8 cellular contexts compared by ENCODE assay signal in genomic region chrX:46758956-46759644, GRCh38. TPM values are rescaled to one million over a fixed set of nuclear protein-coding genes. Genes with fewer than 3 reads are reported as not detected.
DNase-seq lines count a peak whose midpoint lies in the region; ATAC-seq, FAIRE-seq and TF ChIP-seq lines count a peak whose summit lies in the region.

Gene SLC9A7, minus strand, starts transcription at chrX:46759118. Its CDS starts 89 bp downstream, at chrX:46759029.

- H3K4me2 ChIP-seq in HepG2 (ENCODE audit: low read depth, low read length): peak within 1 kb of the TSS; percentile 85

- H3K4me3 ChIP-seq in colonic mucosa: peak within 1 kb of the TSS; percentile 36
- H3K4me3 ChIP-seq in HepG2 (replicated peaks in 1 of 3; ENCODE audit: insufficient read depth in 1 of 3, low read depth in 2 of 3, low read length in 3 of 3): peak within 1 kb of the TSS; percentile 59 to 80 (median 69)

- POLR2A ChIA-PET in activated CD4-positive, alpha-beta T cell treated with anti-CD3 and anti-CD28 coated beads for 36 hours (lab: Charles Lee): interaction anchor here (0.6 kb wide), 1 partner anchor 186 kb away, joined by 3 read pairs; no protein-coding TSS in a partner anchor
- POLR2A ChIA-PET in HepG2 (lab: Yijun Ruan, JAX): no interaction called here

- DNase-seq in AG09319 (ENCODE audit: extremely low read depth, low read depth): no peak
- peak; percentile 68 for DNase-seq in NCI-H460 (ENCODE audit: extremely low read depth, low read depth)
- DNase-seq in activated CD4-positive, alpha-beta T cell treated with anti-CD3 and anti-CD28 coated beads for 36 hours: peak; percentile 88
- peak; percentile 76 for DNase-seq in colonic mucosa
- DNase-seq in HepG2 (ENCODE audit: low spot score): peak; percentile 52
- peak; percentile 81 for DNase-seq in stimulated activated CD4-positive, alpha-beta T cell treated with anti-CD3 and anti-CD28 coated beads, Interleukin-4, amount 100 ng/mL, for 1 hour

- TF ChIP-seq RAD21 in HepG2 (CRISPR knock-in tag; IDR thresholded peaks at IDR 0.05): peak; percentile 93

- H4K20me1 ChIP-seq in HepG2 (ENCODE audit: insufficient read depth, low read length): no peaks in the 10 kb centered on the region

- no peaks in the 10 kb centered on the region for H3K4me1 ChIP-seq in colonic mucosa
- H3K4me1 ChIP-seq in HepG2 (ENCODE audit: insufficient read depth, low read length): peaks cover 23% of the 10 kb centered on the region

- H3K27ac Mint-ChIP-seq in activated CD4-positive, alpha-beta T cell treated with anti-CD3 and anti-CD28 coated beads for 36 hours: peak within 1 kb of the TSS; percentile 91

- TF ChIP-seq CTCF in AG09319 (IDR thresholded peaks at IDR 0.05; ENCODE audit: low read depth, low read length): peak; percentile 75
- peak; percentile 54 for TF ChIP-seq CTCF in colonic mucosa (IDR thresholded peaks at IDR 0.05)
- TF ChIP-seq CTCF in HepG2 (CRISPR knock-in tag; IDR thresholded peaks at IDR 0.05): peak; percentile 93

- peak within 1 kb of the TSS in 1 of 2 donors; percentile 50 for H3K9ac ChIP-seq in colonic mucosa (ENCODE audit: low read depth in 2 of 2, low read length in 2 of 2)
- peak within 1 kb of the TSS; percentile 55 for H3K9ac ChIP-seq in HepG2 (ENCODE audit: insufficient read depth, low read depth, low read length)

- CTCF ChIA-PET in activated CD4-positive, alpha-beta T cell treated with anti-CD3 and anti-CD28 coated beads for 36 hours (lab: Charles Lee): interaction anchor here (0.6 to 4.5 kb wide), 8 partner anchors 12 to 1396 kb away, joined by 3 to 27 read pairs (median 3); no protein-coding TSS in a partner anchor
- CTCF ChIA-PET in HepG2 (lab: Yijun Ruan, JAX; ENCODE audit: low intra/inter-chr PET ratio, low total read pairs): interaction anchor here (1.3 to 2.3 kb wide), 3 partner anchors 37 to 271 kb away, joined by 4 to 25 read pairs (median 5); no protein-coding TSS in a partner anchor

- no peaks in the 10 kb centered on the region for H3K9me3 Mint-ChIP-seq in activated CD4-positive, alpha-beta T cell treated with anti-CD3 and anti-CD28 coated beads for 36 hours (ENCODE audit: low read depth)

- no peak for FAIRE-seq in HepG2 (lab: Jason Lieb, UNC)

- WGBS in HepG2 (ENCODE audit: low lambda C conversion rate): no CpG with 5 or more reads among the region's 85 CpGs

- TF ChIP-seq POLR2A in HepG2 (IDR thresholded peaks at IDR 0.05; ENCODE audit: insufficient read depth in 1 of 2, low read depth in 2 of 2, low read length in 2 of 2): 0 out of 4 replicates have a peak, but pooled peaks of 1 of the 2 experiments have one; percentile 32

- intact Hi-C loops in activated CD4-positive, alpha-beta T cell treated with anti-CD3 and anti-CD28 coated beads for 36 hours (cut with DNase I, micrococcal nuclease): loop anchor here (1.0 to 5.0 kb wide), 10 partner anchors 33 to 334 kb away; partner anchors contain the start of gene RP2 (in 1 of the 2)
- intact Hi-C loops in colonic mucosa (cut with DNase I): loop anchor here (5.0 kb wide), 1 partner anchor 333 kb away; no protein-coding TSS in a partner anchor
- intact Hi-C loops in HepG2 (cut with micrococcal nuclease; ENCODE audit: unreplicated experiment): loop anchor here (1.0 kb wide), 1 partner anchor 37 kb away; no protein-coding TSS in a partner anchor

- no peaks in the 10 kb centered on the region for H3K27me3 Mint-ChIP-seq in activated CD4-positive, alpha-beta T cell treated with anti-CD3 and anti-CD28 coated beads for 36 hours

- H3K9me3 ChIP-seq in colonic mucosa: no peaks in the 10 kb centered on the region
- no peaks in the 10 kb centered on the region for H3K9me3 ChIP-seq in HepG2 (ENCODE audit: low read length)

- no peaks in the 10 kb centered on the region for H3K27me3 ChIP-seq in colonic mucosa
- no peaks in the 10 kb centered on the region for H3K27me3 ChIP-seq in HepG2 (ENCODE audit: control insufficient read depth in 1 of 2, insufficient read depth in 2 of 2, low read length in 2 of 2)

- BruUV-seq in HepG2 (replicated peaks; lab: Mats Ljungman, UMichigan): no TSS peak

- peak within 1 kb of the TSS; percentile 15 for H2AFZ ChIP-seq in HepG2 (ENCODE audit: low read length)

- H3K36me3 Mint-ChIP-seq in activated CD4-positive, alpha-beta T cell treated with anti-CD3 and anti-CD28 coated beads for 36 hours (ENCODE audit: low read depth): peaks cover 6% of the 10 kb centered on the region

- H3K4me3 Mint-ChIP-seq in activated CD4-positive, alpha-beta T cell treated with anti-CD3 and anti-CD28 coated beads for 36 hours: peak within 1 kb of the TSS; percentile 92

- in situ Hi-C loops in HepG2 (cut with HindIII; ENCODE audit: extremely low pct_ligation_motif_present, low pct_unique_long_range_greater_than_20kb): no loop called here

- H3K27ac ChIP-seq in colonic mucosa (no peak within 1 kb of the TSS), HepG2 (ENCODE audit: extremely low read length, insufficient read depth, low read length) (no peak within 1 kb of the TSS)

- TF ChIP-seq EP300 in HepG2 (IDR thresholded peaks at IDR 0.05; ENCODE audit: low read depth in 2 of 2, low read length in 2 of 2) (no peak), HepG2 (CRISPR knock-in tag; IDR thresholded peaks at IDR 0.05; ENCODE audit: borderline replicate concordance) (no peak)

- ATAC-seq in GM19023 (IDR thresholded peaks at IDR 0.05; ENCODE audit: unreplicated experiment) (peak; percentile 74), HG03175 (IDR thresholded peaks at IDR 0.05; ENCODE audit: unreplicated experiment) (peak; percentile 74), HepG2 (peak; percentile 91)
- peak; percentile 84 for ATAC-seq in activated CD4-positive, alpha-beta T cell treated with anti-CD3 and anti-CD28 coated beads for 36 hours

- peaks cover 28% of the 10 kb centered on the region for H3K4me1 Mint-ChIP-seq in activated CD4-positive, alpha-beta T cell treated with anti-CD3 and anti-CD28 coated beads for 36 hours

- peaks cover 2% of the 10 kb centered on the region for H3K79me2 ChIP-seq in HepG2 (ENCODE audit: insufficient read depth, low read length)

- no peaks in the 10 kb centered on the region for H3K36me3 ChIP-seq in colonic mucosa
- no peaks in the 10 kb centered on the region for H3K36me3 ChIP-seq in HepG2 (replicated peaks in 1 of 2; ENCODE audit: control insufficient read depth in 1 of 2, insufficient read depth in 2 of 2, low read length in 2 of 2)

TF ChIP-seq in HepG2, 621 proteins besides CTCF, POLR2A, EP300 and RAD21 (continues in another document):
- peak; percentile 60 for TF ChIP-seq ZNF687 (CRISPR knock-in tag; IDR thresholded peaks at IDR 0.05)
- no peak for TF ChIP-seq ZNF629 (CRISPR knock-in tag; conservative IDR thresholded peaks at IDR 0.05)
- no peak for TF ChIP-seq JUN (CRISPR knock-in tag; IDR thresholded peaks at IDR 0.05)

RNA-seq across cellular contexts. Expression of gene SLC9A7, which starts in this region (rescaled TPM):
- total RNA-seq in NCI-H460 (2014; rRNA removed; shearing (Covaris generic)): 8.8 and 10.9 TPM in 2 replicates
- 5.8 and 7.8 TPM in 2 replicates for polyA plus RNA-seq in NCI-H460 (2014; cell fraction: nucleus; rRNA removed)
- total RNA-seq in activated CD4-positive, alpha-beta T cell treated with anti-CD3 and anti-CD28 coated beads for 36 hours: 10 to 100 TPM; 16.3 to 19.2 TPM
- total RNA-seq in colonic mucosa (1 to 10 TPM; 1.4 to 2.2 TPM), HepG2 (2016; rRNA removed; fragmentation: Illumina TruSeq; extraction: Trizol) (5.4 and 7.2 TPM in 2 replicates)
- 2.0 and 3.5 TPM in 2 replicates for total RNA-seq in HepG2 (2016; cell fraction: cytosol; rRNA removed; fragmentation: Illumina TruSeq; extraction: Trizol; ENCODE audit: low read depth)
- 3.9 and 7.8 TPM in 2 replicates for total RNA-seq in HepG2 (2016; cell fraction: insoluble cytoplasmic fraction; rRNA removed; fragmentation: Illumina TruSeq; extraction: Trizol)
- 3.7 and 4.7 TPM in 2 replicates for total RNA-seq in HepG2 (2016; cell fraction: membrane; rRNA removed; fragmentation: Illumina TruSeq; extraction: Trizol)
- 6.6 and 8.3 TPM in 2 replicates for total RNA-seq in HepG2 (2016; cell fraction: nucleus; rRNA removed; fragmentation: Illumina TruSeq; extraction: Trizol)
- 5.5 and 5.8 TPM in 2 replicates for polyA plus RNA-seq in HepG2 (2011; rRNA removed)
- 4.7 and 5.0 TPM in 2 replicates for polyA plus RNA-seq in HepG2 (2011; cell fraction: cytosol; rRNA removed)
- 5.6 and 6.1 TPM in 2 replicates for polyA plus RNA-seq in HepG2 (2011; cell fraction: nucleus; rRNA removed)
- polyA plus RNA-seq in HepG2 (2012): 1.5 and 1.6 TPM in 2 replicates
- 0.59 and 0.72 TPM in 2 replicates for polyA plus RNA-seq in HepG2 (2016; cell fraction: cytosol; fragmentation: Illumina TruSeq; extraction: Trizol; ENCODE audit: low read depth)
- polyA plus RNA-seq in HepG2 (2016; cell fraction: insoluble cytoplasmic fraction; fragmentation: Illumina TruSeq; extraction: Trizol; ENCODE audit: low read depth): 1.6 and 2.0 TPM in 2 replicates
- 1.5 and 1.6 TPM in 2 replicates for polyA plus RNA-seq in HepG2 (2016; cell fraction: membrane; fragmentation: Illumina TruSeq; extraction: Trizol; ENCODE audit: low read depth)
- polyA plus RNA-seq in HepG2 (2016; cell fraction: nucleus; fragmentation: Illumina TruSeq; extraction: Trizol; ENCODE audit: insufficient read depth, low read depth): 6.6 and 9.9 TPM in 2 replicates
- polyA minus RNA-seq in HepG2 (2011; rRNA and poly(A)+ RNA removed; ENCODE audit: low replicate concordance): 6.5 and 21.6 TPM in 2 replicates
- 7.3 and 7.9 TPM in 2 replicates for polyA minus RNA-seq in HepG2 (2011; cell fraction: cytosol; rRNA and poly(A)+ RNA removed)
- 5.7 and 6.4 TPM in 2 replicates for polyA minus RNA-seq in HepG2 (2011; cell fraction: nucleus; rRNA and poly(A)+ RNA removed)
